In the genomic region with DNA sequence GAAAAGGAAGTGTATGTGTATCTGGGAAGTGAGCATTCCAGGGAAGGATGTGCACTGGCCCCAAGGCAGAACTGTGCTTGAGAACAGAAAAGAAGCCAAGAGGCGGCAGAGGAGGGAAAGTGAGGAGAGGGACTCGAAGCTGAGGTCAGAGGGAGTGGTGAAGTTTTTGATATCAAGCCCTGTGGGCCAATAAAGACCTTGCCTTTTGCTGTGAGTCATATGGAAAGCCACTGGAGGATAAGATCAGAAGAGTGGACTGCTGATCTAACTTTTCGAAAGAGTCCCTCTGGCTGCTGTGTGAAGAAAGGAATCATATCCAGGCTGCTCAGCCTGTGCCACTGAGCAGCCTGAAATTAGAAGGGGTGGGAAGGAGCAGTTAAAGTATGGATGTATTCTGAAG, we compare ENCODE assay signal across 19 cellular contexts.
A peak's percentile ranks its signal among the peaks of the same experiment; 100 is the strongest.
DNase-seq lines count a peak whose midpoint lies in the region; ATAC-seq and TF ChIP-seq lines count a peak whose summit lies in the region.
"Had no signal": no experiment of that assay in that cellular context is flagged by ENCODE, and none has a peak within 500 bp of the region (broad histone marks: within the 10 kb centered on the region; RNA-seq: fewer than 3 reads in every experiment).

No MANE protein-coding gene starts in this region.

- no peak overlapping the region for H3K27ac Mint-ChIP-seq in HFFc6
- H3K27ac Mint-ChIP-seq: activated CD8-positive, alpha-beta memory T cell treated with anti-CD3 and anti-CD28 coated beads, Interleukin-2, amount 10 ng/mL, durations not matched to agents 7 days and 5 days; CD4-positive, alpha-beta memory T cell had no signal

- ATAC-seq in SK-N-SH treated with all-trans-retinoic acid at 6 μM for 48 hours: peak; percentile 39; the same call in 2 of the 3 replicates
- no peak for ATAC-seq in GM18861 (IDR thresholded peaks at IDR 0.05; ENCODE audit: unreplicated experiment)
- ATAC-seq: activated CD8-positive, alpha-beta memory T cell treated with anti-CD3 and anti-CD28 coated beads, Interleukin-2, amount 10 ng/mL, durations not matched to agents 7 days and 5 days had no signal

- no peaks in the 10 kb centered on the region for H3K9me3 Mint-ChIP-seq in HFFc6

- H3K9me3 ChIP-seq in cardiac muscle cell (ENCODE audit: low read depth) (no peaks in the 10 kb centered on the region), right atrium auricular region (no peaks in the 10 kb centered on the region)
- H3K9me3 ChIP-seq: tibial nerve had no signal

- no peak overlapping the region for H3K27ac ChIP-seq in cardiac muscle cell
- H3K27ac ChIP-seq in right atrium auricular region: no peak overlapping the region
- H3K27ac ChIP-seq: hepatocyte, tibial nerve had no signal

- H3K4me1 ChIP-seq in cardiac muscle cell (ENCODE audit: low read depth) (no peaks in the 10 kb centered on the region), right atrium auricular region (no peaks in the 10 kb centered on the region)
- H3K4me1 ChIP-seq: tibial nerve had no signal

- no peaks in the 10 kb centered on the region for H3K36me3 ChIP-seq in cardiac muscle cell
- H3K36me3 ChIP-seq in right atrium auricular region: no peaks in the 10 kb centered on the region
- H3K36me3 ChIP-seq: tibial nerve had no signal

- H3K36me3 Mint-ChIP-seq in HFFc6 (ENCODE audit: low read depth): no peaks in the 10 kb centered on the region
- H3K36me3 Mint-ChIP-seq: activated CD8-positive, alpha-beta memory T cell treated with anti-CD3 and anti-CD28 coated beads, Interleukin-2, amount 10 ng/mL, durations not matched to agents 7 days and 5 days; CD4-positive, alpha-beta memory T cell had no signal

- no peaks in the 10 kb centered on the region for H3K4me1 Mint-ChIP-seq in HFFc6 (ENCODE audit: low read depth)
- H3K4me1 Mint-ChIP-seq: activated CD8-positive, alpha-beta memory T cell treated with anti-CD3 and anti-CD28 coated beads, Interleukin-2, amount 10 ng/mL, durations not matched to agents 7 days and 5 days; CD4-positive, alpha-beta memory T cell had no signal

- DNase-seq in cardiac muscle cell (ENCODE audit: low read depth in 1 of 2, low spot score in 1 of 2) (peak in 1 of 2 donors; percentile 80), right atrium auricular region (ENCODE audit: low spot score) (no peak), foreskin fibroblast (peak; percentile 10 to 47), HFFc6 (no peak), SHP77 (lab: John Stamatoyannopoulos, UW) (no peak)
- no peak for DNase-seq in stimulated activated CD4-positive, alpha-beta T cell treated with anti-CD3 and anti-CD28 coated beads, Interleukin-1b, Interleukin-23, amount 100 ng/mL, for 48 hours
- DNase-seq: activated CD4-positive, alpha-beta T cell treated with anti-CD3 and anti-CD28 coated beads for 1 hour; activated CD8-positive, alpha-beta memory T cell treated with anti-CD3 and anti-CD28 coated beads, Interleukin-2, amount 10 ng/mL, durations not matched to agents 7 days and 5 days; amygdala; CD4-positive, alpha-beta memory T cell; dermis blood vessel endothelial cell; NCI-H1436; NCI-H446 treated with DMSO at 0.1 percent for 48 hours; occipital lobe; T-helper 9 cell had no signal

- no peaks in the 10 kb centered on the region for H3K27me3 Mint-ChIP-seq in HFFc6 (ENCODE audit: insufficient read depth)
- H3K27me3 Mint-ChIP-seq: activated CD8-positive, alpha-beta memory T cell treated with anti-CD3 and anti-CD28 coated beads, Interleukin-2, amount 10 ng/mL, durations not matched to agents 7 days and 5 days had no signal

- TF ChIP-seq CTCF in cardiac muscle cell (IDR thresholded peaks at IDR 0.05; ENCODE audit: low read depth, low read length) (peak; percentile 11), right atrium auricular region (IDR thresholded peaks at IDR 0.05) (no peak), foreskin fibroblast (IDR thresholded peaks at IDR 0.05; ENCODE audit: low read depth, low read length) (no peak), HFFc6 (IDR thresholded peaks at IDR 0.05) (no peak)

- H3K4me3 ChIP-seq in cardiac muscle cell (no peak overlapping the region), right atrium auricular region (no peak overlapping the region), foreskin fibroblast (ENCODE audit: low read depth in 1 of 2, low read length in 2 of 2) (no peak overlapping the region)
- H3K4me3 ChIP-seq: hepatocyte, tibial nerve had no signal

- H3K4me3 Mint-ChIP-seq in HFFc6: no peak overlapping the region
- H3K4me3 Mint-ChIP-seq: activated CD8-positive, alpha-beta memory T cell treated with anti-CD3 and anti-CD28 coated beads, Interleukin-2, amount 10 ng/mL, durations not matched to agents 7 days and 5 days; CD4-positive, alpha-beta memory T cell had no signal

- H3K27me3 ChIP-seq in cardiac muscle cell (no peaks in the 10 kb centered on the region), right atrium auricular region (no peaks in the 10 kb centered on the region)
- H3K27me3 ChIP-seq: hepatocyte, tibial nerve had no signal

TF ChIP-seq in SK-N-SH treated with all-trans-retinoic acid at 6 μM for 48 hours, 23 proteins besides CTCF, POLR2A, EP300 and RAD21:
- no peak for TF ChIP-seq OSR1 (CRISPR knock-in tag; IDR thresholded peaks at IDR 0.05)
- peak; percentile 14; the same call in 1 of the 2 replicates for TF ChIP-seq ISL1 (CRISPR knock-in tag; IDR thresholded peaks at IDR 0.05)
- TF ChIP-seq ZFP3 (CRISPR knock-in tag; IDR thresholded peaks at IDR 0.05): 0 out of 2 replicates have a peak, but pooled peaks have one; percentile 8

Comparison
In these comparisons a context has a peak if more than half of its experiments do, and no peak if none do; other contexts are left out.
1. DNase-seq: peak in foreskin fibroblast (2 of 2); none in right atrium auricular region (single experiment), stimulated activated CD4-positive, alpha-beta T cell treated with anti-CD3 and anti-CD28 coated beads, Interleukin-1b, Interleukin-23, amount 100 ng/mL, for 48 hours (single experiment), HFFc6 (single experiment) and SHP77 (0 of 2).